ENCODE assay signal across 13 cellular contexts in genomic region chr9:97359147-97359546, GRCh38.
"Had no signal": no experiment of that assay in that cellular context is flagged by ENCODE, and none has a peak within 500 bp of the region (broad histone marks: within the 10 kb centered on the region; RNA-seq: fewer than 3 reads in every experiment).

No MANE protein-coding gene starts in this region.

- H3K27me3 Mint-ChIP-seq: naive thymus-derived CD4-positive, alpha-beta T cell had no signal

- H3K27ac Mint-ChIP-seq: naive thymus-derived CD4-positive, alpha-beta T cell had no signal

- H3K27me3 ChIP-seq: heart left ventricle, right atrium auricular region, suprapubic skin, tibial artery had no signal

- H3K27ac ChIP-seq: heart left ventricle, right atrium auricular region, suprapubic skin, tibial artery had no signal

- ATAC-seq: esophagus mucosa; heart left ventricle; naive thymus-derived CD4-positive, alpha-beta T cell; stimulated activated naive CD8-positive, alpha-beta T cell treated with anti-CD3 and anti-CD28 coated beads, Interleukin-15, Interleukin-2, amounts not matched to agents 100 U/mL and 50 U/mL, for 24 hours had no signal

- H3K4me3 Mint-ChIP-seq: naive thymus-derived CD4-positive, alpha-beta T cell had no signal

- DNase-seq: effector memory CD4-positive, alpha-beta T cell; heart left ventricle; hippocampal formation; mesendoderm; naive thymus-derived CD4-positive, alpha-beta T cell; posterior cingulate gyrus; small intestine; stimulated activated CD4-positive, alpha-beta T cell treated with anti-CD3 and anti-CD28 coated beads, Interleukin-12 subunit alpha, Interleukin-12 subunit beta, amount 100 ng/mL, for 4 hours; stimulated activated naive CD8-positive, alpha-beta T cell treated with anti-CD3 and anti-CD28 coated beads, Interleukin-15, Interleukin-2, amounts not matched to agents 100 U/mL and 50 U/mL, for 24 hours; tibial artery had no signal

- H3K9me3 ChIP-seq: heart left ventricle, right atrium auricular region, suprapubic skin, tibial artery had no signal

- H3K4me1 ChIP-seq: heart left ventricle, right atrium auricular region, suprapubic skin, tibial artery had no signal

- H3K4me3 ChIP-seq: heart left ventricle, right atrium auricular region, suprapubic skin, tibial artery had no signal

- H3K9me3 Mint-ChIP-seq: naive thymus-derived CD4-positive, alpha-beta T cell had no signal
